13 cellular contexts compared by ENCODE assay signal in the genomic region with DNA sequence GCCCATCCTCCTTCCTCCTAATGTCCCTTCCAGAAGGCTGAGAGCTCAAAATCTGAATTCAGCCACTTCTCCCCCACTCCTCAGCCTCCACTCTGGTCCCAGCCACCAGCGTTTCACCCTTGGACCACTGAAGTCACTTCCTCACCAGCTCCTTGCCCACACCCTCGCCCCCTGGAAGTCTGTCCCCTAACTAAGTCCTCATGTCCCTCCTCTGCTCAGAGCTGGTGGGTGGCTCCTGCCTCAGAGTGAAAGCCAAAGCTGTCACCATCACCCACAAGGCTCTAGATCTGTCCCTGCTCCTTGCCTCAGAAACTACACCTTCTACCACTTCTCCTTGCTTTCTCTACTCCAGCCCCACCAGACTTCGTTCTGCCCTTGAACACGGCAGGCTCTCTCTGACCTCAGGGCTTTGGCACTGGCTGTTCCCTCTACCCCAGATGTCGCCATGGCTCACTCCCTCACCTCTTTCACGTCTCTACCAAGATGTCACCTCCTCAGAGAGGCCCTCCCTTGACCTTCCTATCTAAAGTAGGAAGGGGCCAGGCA. TPM values are rescaled to one million over a fixed set of nuclear protein-coding genes. Genes with fewer than 3 reads are reported as not detected.
A peak's percentile ranks its signal among the peaks of the same experiment; 100 is the strongest.
DNase-seq lines count a peak whose midpoint lies in the region; ATAC-seq and TF ChIP-seq lines count a peak whose summit lies in the region.
"Had no signal": no experiment of that assay in that cellular context is flagged by ENCODE, and none has a peak within 500 bp of the region (broad histone marks: within the 10 kb centered on the region; RNA-seq: fewer than 3 reads in every experiment).

No MANE protein-coding gene starts in this region.

- POLR2A ChIA-PET in CD4-positive, alpha-beta T cell (lab: Charles Lee): interaction anchor here (1.1 kb wide), 1 partner anchor 57 kb away, joined by 4 read pairs; no protein-coding TSS in a partner anchor

- TF ChIP-seq CTCF in 22Rv1 (IDR thresholded peaks at IDR 0.05) (no peak), epithelial cell of esophagus (IDR thresholded peaks at IDR 0.05; ENCODE audit: insufficient read depth, low read depth, low read length, missing control alignments) (no peak)
- TF ChIP-seq CTCF in CD4-positive, alpha-beta T cell (IDR thresholded peaks at IDR 0.05): no peak

- peak overlapping the region; percentile 65 for H3K4me3 Mint-ChIP-seq in CD4-positive, alpha-beta T cell
- peak overlapping the region; percentile 33 for H3K4me3 Mint-ChIP-seq in T-helper 17 cell

- H3K9me3 ChIP-seq in CD4-positive, alpha-beta T cell (ENCODE audit: control insufficient read depth, low read length): no peaks in the 10 kb centered on the region
- no peaks in the 10 kb centered on the region for H3K9me3 ChIP-seq in T-helper 17 cell (ENCODE audit: control insufficient read depth, low read length, poor library complexity, severe bottlenecking)
- H3K9me3 ChIP-seq: gastroesophageal sphincter, left lung had no signal

- ATAC-seq in CD4-positive, alpha-beta T cell (ENCODE audit: poor library complexity): no peak
- no peak for ATAC-seq in T-helper 17 cell
- no peak for ATAC-seq in HG03460 (IDR thresholded peaks at IDR 0.05; ENCODE audit: unreplicated experiment)
- ATAC-seq in HG03442 (IDR thresholded peaks at IDR 0.05; ENCODE audit: unreplicated experiment): no peak
- ATAC-seq: gastroesophageal sphincter, left lung had no signal

- H3K27me3 Mint-ChIP-seq in CD4-positive, alpha-beta T cell: no peaks in the 10 kb centered on the region
- no peaks in the 10 kb centered on the region for H3K27me3 Mint-ChIP-seq in T-helper 17 cell

- no peaks in the 10 kb centered on the region for H3K27me3 ChIP-seq in CD4-positive, alpha-beta T cell (ENCODE audit: control insufficient read depth, insufficient read depth, low read length)
- H3K27me3 ChIP-seq: gastroesophageal sphincter, left lung had no signal

- peak overlapping the region; percentile 100 for H3K27ac ChIP-seq in 22Rv1
- H3K27ac ChIP-seq in CD4-positive, alpha-beta T cell (ENCODE audit: low read depth, low read length): no peak overlapping the region

- peaks cover 48% of the 10 kb centered on the region for H3K4me1 Mint-ChIP-seq in CD4-positive, alpha-beta T cell (ENCODE audit: low read depth)
- peaks cover 33% of the 10 kb centered on the region for H3K4me1 Mint-ChIP-seq in T-helper 17 cell

- H3K9me3 Mint-ChIP-seq in CD4-positive, alpha-beta T cell: no peaks in the 10 kb centered on the region

- H3K27ac Mint-ChIP-seq in CD4-positive, alpha-beta T cell: peak overlapping the region; percentile 10
- peak overlapping the region; percentile 51 for H3K27ac Mint-ChIP-seq in T-helper 17 cell

- DNase-seq in CD4-positive, alpha-beta T cell: no peak
- no peak for DNase-seq in T-helper 17 cell
- no peak for DNase-seq in epithelial cell of esophagus (ENCODE audit: low read depth)
- DNase-seq in NCI-H1930 (lab: John Stamatoyannopoulos, UW): no peak
- no peak for DNase-seq in activated effector memory CD4-positive, alpha-beta T cell treated with anti-CD3 and anti-CD28 coated beads, Interleukin-2, amount 50 U/mL, for 16 hours
- DNase-seq: cerebellar nuclear complex; NCI-H774; stimulated activated CD4-positive, alpha-beta T cell treated with anti-CD3 and anti-CD28 coated beads, Interleukin-4, amount 100 ng/mL, for 1 hour had no signal

- intact Hi-C loops in CD4-positive, alpha-beta T cell (cut with DNase I, micrococcal nuclease): loop anchor here in 1 of 2 experiments (10.0 kb wide), 1 partner anchor 163 kb away; a partner anchor contains a TSS

- peaks cover 41% of the 10 kb centered on the region for H3K36me3 Mint-ChIP-seq in CD4-positive, alpha-beta T cell (ENCODE audit: low read depth)
- H3K36me3 Mint-ChIP-seq in T-helper 17 cell (ENCODE audit: low read depth): peaks cover 6% of the 10 kb centered on the region

- CTCF ChIA-PET in CD4-positive, alpha-beta T cell (lab: Charles Lee): interaction anchor here (1.1 to 2.3 kb wide), 2 partner anchors 57 to 136 kb away, joined by 3 to 6 read pairs; no protein-coding TSS in a partner anchor

- peak overlapping the region; percentile 75 for H3K4me3 ChIP-seq in epithelial cell of esophagus (ENCODE audit: low read length)

RNA-seq across cellular contexts. Expression of a gene that starts 1.7 kb away (rescaled TPM):
- 10 to 100 TPM; 32.5 to 32.6 TPM for total RNA-seq in CD4-positive, alpha-beta T cell
- 10 to 100 TPM; 28.4 to 36.2 TPM for total RNA-seq in T-helper 17 cell

RNA-seq across cellular contexts. Expression of a gene that starts 15.6 kb away (rescaled TPM):
- under 1 TPM; 0.16 to 0.28 TPM for total RNA-seq in CD4-positive, alpha-beta T cell
- total RNA-seq in T-helper 17 cell: 1 to 10 TPM in 1 of 2 donors, under 1 TPM in 1; 0.91 to 1.0 TPM

RNA-seq across cellular contexts. Expression of a gene that starts 17.2 kb away (rescaled TPM):
- 1 to 10 TPM; 1.5 to 3.7 TPM for total RNA-seq in CD4-positive, alpha-beta T cell
- total RNA-seq in T-helper 17 cell: 1 to 10 TPM; 3.4 to 4.5 TPM

RNA-seq across cellular contexts. Expression of a gene that starts 45.8 kb away (rescaled TPM):
- total RNA-seq in CD4-positive, alpha-beta T cell: 100 to 1,000 TPM; 422 to 424 TPM
- total RNA-seq in T-helper 17 cell: 1,000 to 10,000 TPM in 1 of 2 donors, 100 to 1,000 TPM in 1; 967 to 2,209 TPM

RNA-seq across cellular contexts. Expression of a gene that starts 51.7 kb away (rescaled TPM):
- total RNA-seq in CD4-positive, alpha-beta T cell: 1 to 10 TPM; 8.7 to 9.6 TPM
- 10 to 100 TPM; 11.0 to 13.1 TPM for total RNA-seq in T-helper 17 cell
